Comparison of ENCODE assay signal across 11 cellular contexts in genomic region chr7:28407643-28408042, GRCh38. TPM values are rescaled to one million over a fixed set of nuclear protein-coding genes. Genes with fewer than 3 reads are reported as not detected.
A peak's percentile ranks its signal among the peaks of the same experiment; 100 is the strongest.
DNase-seq lines count a peak whose midpoint lies in the region; ATAC-seq lines count a peak whose summit lies in the region.
"Had no signal": no experiment of that assay in that cellular context is flagged by ENCODE, and none has a peak within 500 bp of the region (broad histone marks: within the 10 kb centered on the region; RNA-seq: fewer than 3 reads in every experiment).

No MANE protein-coding gene starts in this region.

- peaks cover 10% of the 10 kb centered on the region for H3K27me3 ChIP-seq in muscle layer of duodenum (ENCODE audit: low read depth, low read length)

- H3K4me3 Mint-ChIP-seq in activated T-helper 17 cell treated with anti-CD3 and anti-CD28 coated beads, Interleukin-2, amount 50 U/mL, for 72 hours: no peak overlapping the region
- H3K4me3 Mint-ChIP-seq: activated B cell treated with CpG ODN at 0.5 μM for 24 hours; activated naive CD4-positive, alpha-beta T cell treated with anti-CD3 and anti-CD28 coated beads, Interleukin-2, amount 50 U/mL, for 24 hours had no signal

- H3K36me3 Mint-ChIP-seq in activated T-helper 17 cell treated with anti-CD3 and anti-CD28 coated beads, Interleukin-2, amount 50 U/mL, for 72 hours (ENCODE audit: low read depth): peaks cover 5% of the 10 kb centered on the region
- H3K36me3 Mint-ChIP-seq: activated naive CD4-positive, alpha-beta T cell treated with anti-CD3 and anti-CD28 coated beads, Interleukin-2, amount 50 U/mL, for 24 hours had no signal

- no peak overlapping the region for H3K4me3 ChIP-seq in muscle layer of duodenum (ENCODE audit: low read depth in 1 of 2, low read length in 2 of 2)

- no peak for ATAC-seq in activated T-helper 17 cell treated with anti-CD3 and anti-CD28 coated beads, Interleukin-2, amount 50 U/mL, for 72 hours (replicated peaks)

- no peak overlapping the region for H3K27ac Mint-ChIP-seq in activated T-helper 17 cell treated with anti-CD3 and anti-CD28 coated beads, Interleukin-2, amount 50 U/mL, for 72 hours
- H3K27ac Mint-ChIP-seq: activated B cell treated with CpG ODN at 0.5 μM for 24 hours; activated naive CD4-positive, alpha-beta T cell treated with anti-CD3 and anti-CD28 coated beads, Interleukin-2, amount 50 U/mL, for 24 hours had no signal

- H3K9me3 ChIP-seq in muscle layer of duodenum (ENCODE audit: control insufficient read depth in 1 of 2, low read length in 2 of 2): no peaks in the 10 kb centered on the region

- no peaks in the 10 kb centered on the region for H3K36me3 ChIP-seq in muscle layer of duodenum (ENCODE audit: control insufficient read depth in 1 of 2, insufficient read depth in 2 of 2, low read length in 2 of 2)

- peak overlapping the region; percentile 47 for H3K27ac ChIP-seq in muscle layer of duodenum (ENCODE audit: low read length)

- DNase-seq in AG08395 (ENCODE audit: low spot score) (peak; percentile 8), HCEC 1CT (peak; percentile 67), dedifferentiated amniotic fluid mesenchymal stem cell (ENCODE audit: extremely low spot score) (peak; percentile 77), NCI-H345 treated with DMSO at 0.1 percent for 48 hours (lab: John Stamatoyannopoulos, UW; ENCODE audit: unreplicated experiment) (no peak), NCI-H187 (lab: John Stamatoyannopoulos, UW) (no peak), SIG-M5 treated with dmso at 0.1 percent for 504 hours (lab: John Stamatoyannopoulos, UW; ENCODE audit: unreplicated experiment) (no peak)
- DNase-seq: activated B cell treated with CpG ODN at 0.5 μM for 24 hours, foreskin melanocyte had no signal

- peaks cover 17% of the 10 kb centered on the region for H3K4me1 Mint-ChIP-seq in activated T-helper 17 cell treated with anti-CD3 and anti-CD28 coated beads, Interleukin-2, amount 50 U/mL, for 72 hours

- peaks cover 46% of the 10 kb centered on the region for H3K27me3 Mint-ChIP-seq in activated T-helper 17 cell treated with anti-CD3 and anti-CD28 coated beads, Interleukin-2, amount 50 U/mL, for 72 hours

- H3K4me1 ChIP-seq in muscle layer of duodenum (ENCODE audit: control insufficient read depth in 1 of 2, insufficient read depth in 2 of 2, low read length in 2 of 2): no peaks in the 10 kb centered on the region

- H3K9me3 Mint-ChIP-seq in activated T-helper 17 cell treated with anti-CD3 and anti-CD28 coated beads, Interleukin-2, amount 50 U/mL, for 72 hours: peaks cover 4% of the 10 kb centered on the region
- H3K9me3 Mint-ChIP-seq: activated B cell treated with CpG ODN at 0.5 μM for 24 hours; activated naive CD4-positive, alpha-beta T cell treated with anti-CD3 and anti-CD28 coated beads, Interleukin-2, amount 50 U/mL, for 24 hours had no signal

RNA-seq across cellular contexts. Expression of gene CREB5, which starts 4.7 kb away (rescaled TPM):
- under 1 TPM in 1 of 2 donors, not detected in 1; 0.02 TPM for total RNA-seq in activated T-helper 17 cell treated with anti-CD3 and anti-CD28 coated beads, Interleukin-2, amount 50 U/mL, for 72 hours

Comparison
In these comparisons a context has a peak if more than half of its experiments do, and no peak if none do; other contexts are left out.
1. DNase-seq: peak in AG08395 (single experiment), HCEC 1CT (single experiment) and dedifferentiated amniotic fluid mesenchymal stem cell (single experiment); none in NCI-H345 treated with DMSO at 0.1 percent for 48 hours (single experiment), NCI-H187 (0 of 2) and SIG-M5 treated with dmso at 0.1 percent for 504 hours (single experiment).